ENCODE assay signal across 8 cellular contexts in the genomic region with DNA sequence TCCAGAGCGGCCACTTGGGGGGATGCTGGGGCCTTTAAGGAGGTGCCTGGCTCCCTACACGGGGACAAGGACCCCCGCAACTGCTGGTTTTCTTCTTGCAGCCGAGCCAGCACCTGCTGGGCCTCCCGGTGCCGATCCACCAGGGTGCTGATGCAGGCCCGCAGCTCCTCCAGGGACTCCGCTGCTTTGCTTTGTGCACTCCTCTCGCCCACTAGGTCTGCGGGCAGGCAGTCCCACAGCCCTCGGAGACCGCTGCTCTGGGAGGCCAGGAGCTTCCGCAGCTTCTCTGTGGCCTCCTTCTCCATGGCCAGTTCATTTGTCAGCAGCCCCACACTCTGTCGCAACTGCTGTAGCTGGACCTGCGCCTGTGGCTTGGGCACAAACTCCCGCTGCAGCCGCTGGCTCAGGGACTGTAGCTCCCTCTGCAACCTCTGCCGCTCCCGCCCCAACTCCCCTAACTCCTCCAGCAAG. TPM values are rescaled to one million over a fixed set of nuclear protein-coding genes. Genes with fewer than 3 reads are reported as not detected.
DNase-seq lines count a peak whose midpoint lies in the region; ATAC-seq, FAIRE-seq and TF ChIP-seq lines count a peak whose summit lies in the region.

No MANE protein-coding gene starts in this region.

- WGBS in GM12878 (ENCODE audit: insufficient coverage, insufficient replicate concordance, low lambda C conversion rate, missing lambda C conversion rate): 67% methylated on average over 19 of the region's 19 CpGs

- 0 out of 2 replicates have a peak, but pooled peaks cover 3% of the 10 kb centered on the region for H3K4me1 ChIP-seq in GM12878 (ENCODE audit: control insufficient read depth, insufficient read depth, low read length)
- 0 out of 2 replicates have a peak, but pooled peaks cover 1% of the 10 kb centered on the region for H3K4me1 ChIP-seq in PC-3 (ENCODE audit: insufficient read depth, low read length)

- no peak for FAIRE-seq in GM12878 (lab: Jason Lieb, UNC)
- no peak for FAIRE-seq in GM12891 (lab: Jason Lieb, UNC)

- POLR2A ChIA-PET in GM12878 (lab: Charles Lee): interaction anchor here (0.9 to 1.2 kb wide), 3 partner anchors 8 to 92 kb away, joined by 3 read pairs; partner anchors contain the start of genes ANKRD34A and POLR3GL
- POLR2A ChIA-PET in PC-3 (lab: Charles Lee; ENCODE audit: unreplicated experiment): no interaction called here

- H3K79me2 ChIP-seq in GM12878 (ENCODE audit: control insufficient read depth, insufficient read depth, low read length) (no peaks in the 10 kb centered on the region), PC-3 (ENCODE audit: low read length) (no peaks in the 10 kb centered on the region)

- H3K9me3 ChIP-seq in GM12878 (replicated peaks; ENCODE audit: control insufficient read depth, insufficient read depth, low read length) (no peaks in the 10 kb centered on the region), PC-3 (ENCODE audit: low read length) (no peaks in the 10 kb centered on the region)

- no TSS peak for BruUV-seq in GM12878 (replicated peaks; lab: Mats Ljungman, UMichigan)
- no TSS peak for BruUV-seq in PC-3 (replicated peaks; lab: Mats Ljungman, UMichigan)

- TF ChIP-seq RAD21 in GM12878 (IDR thresholded peaks at IDR 0.05; ENCODE audit: insufficient read depth, low read depth, low read length): no peak

- intact Hi-C loops in GM12878 (cut with micrococcal nuclease; ENCODE audit: unreplicated experiment) (no loop called here), PC-3 (cut with micrococcal nuclease) (no loop called here)

- CTCF ChIA-PET in GM12878 (lab: Yijun Ruan, JAX) (interaction anchor here (0.6 to 1.5 kb wide), 4 partner anchors 11 to 27 kb away, joined by 3 to 6 read pairs (median 4); partner anchors contain the start of genes NUDT17 and PIAS3), PC-3 (lab: Charles Lee) (no interaction called here)

- H3K27ac ChIP-seq in HL-60 (replicated peaks) (peak overlapping the region; percentile 56), GM12878 (ENCODE audit: control insufficient read depth, insufficient read depth) (no peak overlapping the region), skin epidermis (peak overlapping the region in 19 of 21 experiments; percentile 15 to 82 (median 72)), PC-3 (ENCODE audit: low read length) (no peak overlapping the region)

- H3K4me2 ChIP-seq in GM12878 (ENCODE audit: control insufficient read depth, insufficient read depth): peak overlapping the region; percentile 52; the same call in 1 of the 2 replicates
- no peak overlapping the region for H3K4me2 ChIP-seq in PC-3 (ENCODE audit: low read length)

- peak overlapping the region in 4 of 6 donors; percentile 31 to 85 (median 54) for H3K27ac Mint-ChIP-seq in immature natural killer cell

- peak overlapping the region; percentile 70 to 83 (median 78) for H3K4me3 Mint-ChIP-seq in immature natural killer cell

- H3K4me1 Mint-ChIP-seq in immature natural killer cell: peaks cover 17 to 22% of the 10 kb centered on the region in 2 donors

- peak overlapping the region; percentile 8; the same call in 1 of the 2 replicates for H2AFZ ChIP-seq in GM12878 (ENCODE audit: control insufficient read depth, low read depth, low read length)
- no peak overlapping the region for H2AFZ ChIP-seq in PC-3 (ENCODE audit: low read length)

- H3K9me3 Mint-ChIP-seq in immature natural killer cell: peaks cover 0 to 2% (median 0%) of the 10 kb centered on the region in 6 donors

- no peaks in the 10 kb centered on the region for H3K36me3 ChIP-seq in GM12878 (ENCODE audit: control insufficient read depth in 2 of 2, insufficient read depth in 2 of 2, low read length in 1 of 2)
- H3K36me3 ChIP-seq in PC-3 (ENCODE audit: low read depth, low read length): no peaks in the 10 kb centered on the region

- SMC1A ChIA-PET in GM12878 (lab: Charles Lee; ENCODE audit: uncharacterized antibody, unreplicated experiment): interaction anchor here (1.0 to 1.3 kb wide), 2 partner anchors 13 to 14 kb away, joined by 3 to 6 read pairs; partner anchors contain the start of genes ANKRD35 and PIAS3

- no peaks in the 10 kb centered on the region for H3K36me3 Mint-ChIP-seq in immature natural killer cell

- no peak overlapping the region for H3K9ac ChIP-seq in GM12878 (ENCODE audit: control insufficient read depth, insufficient read depth, low read length)
- no peak overlapping the region for H3K9ac ChIP-seq in PC-3 (ENCODE audit: low read length)

- no peak for TF ChIP-seq EP300 in GM12878 (IDR thresholded peaks at IDR 0.05; ENCODE audit: borderline replicate concordance in 1 of 2, control insufficient read depth in 1 of 2, low read depth in 2 of 2, low read length in 2 of 2)

- TF ChIP-seq CTCF in HL-60 (IDR thresholded peaks at IDR 0.05; ENCODE audit: insufficient read depth, low read length): no peak
- TF ChIP-seq CTCF in GM12878 (IDR thresholded peaks at IDR 0.05 in 2 of 3, conservative IDR thresholded peaks at IDR 0.05 in 1 of 3; ENCODE audit: control insufficient read depth in 2 of 3, extremely low read depth in 1 of 3, insufficient read depth in 1 of 3, low read depth in 3 of 3, low read length in 3 of 3): no peak
- no peak for TF ChIP-seq CTCF in PC-3 (conservative IDR thresholded peaks at IDR 0.05; ENCODE audit: low read depth, low read length)

- ATAC-seq in GM12878 (no peak; the same call in 2 of the 3 replicates), HG03432 (IDR thresholded peaks at IDR 0.05; ENCODE audit: unreplicated experiment) (no peak), PC-3 (no peak; the same call in 1 of the 2 replicates), HG02759 (IDR thresholded peaks at IDR 0.05; ENCODE audit: unreplicated experiment) (no peak)

- RAD21 ChIA-PET in GM12878 (lab: Charles Lee; ENCODE audit: unreplicated experiment): no interaction called here

- peaks cover 5 to 10% (median 8%) of the 10 kb centered on the region in 3 donors for H3K27me3 Mint-ChIP-seq in immature natural killer cell (ENCODE audit: low read depth in 3 of 3)

- TF ChIP-seq POLR2A in GM12878 (IDR thresholded peaks at IDR 0.05; ENCODE audit: low read depth, low read length): no peak
- TF ChIP-seq POLR2A in GM12891 (IDR thresholded peaks at IDR 0.05; ENCODE audit: low read depth, low read length): no peak

- H3K4me3 ChIP-seq in HL-60 (replicated peaks; ENCODE audit: insufficient read depth, low read length) (peak overlapping the region; percentile 29), GM12878 (no peak overlapping the region; the same call in 1 of the 2 replicates), skin epidermis (peak overlapping the region; percentile 28 to 36 (median 33)), PC-3 (ENCODE audit: low read length) (no peak overlapping the region)

- H3K27me3 ChIP-seq in HL-60 (ENCODE audit: insufficient read depth, poor library complexity, severe bottlenecking) (no peaks in the 10 kb centered on the region), GM12878 (replicated peaks in 1 of 2; ENCODE audit: control insufficient read depth in 2 of 2, insufficient read depth in 2 of 2, low read length in 1 of 2) (peaks cover 0 to 5% of the 10 kb centered on the region in 2 experiments), PC-3 (ENCODE audit: low read length) (no peaks in the 10 kb centered on the region)

- in situ Hi-C loops in GM12878 (cut with MboI): no loop called here

- DNase-seq in HL-60 (ENCODE audit: low read depth in 1 of 2, low spot score in 1 of 2): peak; percentile 54 to 70
- DNase-seq in GM12878 (ENCODE audit: low read depth, low spot score): no peak
- no peak for DNase-seq in immature natural killer cell
- no peak for DNase-seq in PC-3
- DNase-seq in GM12891 (ENCODE audit: insufficient read length, low spot score): no peak

- H4K20me1 ChIP-seq in GM12878 (ENCODE audit: control insufficient read depth, insufficient read depth) (no peaks in the 10 kb centered on the region), PC-3 (ENCODE audit: low read length) (no peaks in the 10 kb centered on the region)

- no peaks in the 10 kb centered on the region for H3K9me2 ChIP-seq in PC-3 (replicated peaks; ENCODE audit: low read length)

- H3F3A ChIP-seq in PC-3 (ENCODE audit: low read length, unreplicated experiment): no peaks in the 10 kb centered on the region

RNA-seq across cellular contexts. Expression of gene ANKRD35, which starts 13.2 kb away (rescaled TPM):
- total RNA-seq in GM12878 (2013; cell fraction: nucleolus; rRNA removed): not detected in 2 replicates
- total RNA-seq in GM12878 (2014; rRNA removed) (not detected in 2 replicates), GM12878 (2014; rRNA removed; fragmentation: Illumina TruSeq; extraction: Trizol) (not detected in 2 replicates), GM12878 (2021) (0.08 TPM in 1 of 2 replicates, not detected in the other), PC-3 (2014; rRNA removed) (0.07 and 0.40 TPM in 2 replicates)
- polyA plus RNA-seq in GM12878 (2011; ENCODE audit: low read depth): not detected
- polyA plus RNA-seq in GM12878 (2011; rRNA removed) (0.01 TPM in 1 of 2 replicates, not detected in the other), GM12878 (2014; fragmentation: Illumina TruSeq; extraction: Trizol) (not detected in 2 replicates), GM12878 (2014; fragmentation: Nextera tagmentation; extraction: Ambion mirVana) (not detected), GM12878 (2014; rRNA removed) (not detected in 2 replicates), GM12878 (2016; fragmentation: Nextera tagmentation; extraction: Ambion mirVana) (not detected), immature natural killer cell (under 1 TPM; 0.40 to 0.93 (median 0.86) TPM)
- not detected in 2 replicates for polyA plus RNA-seq in GM12878 (2011; cell fraction: cytosol; rRNA removed)
- polyA plus RNA-seq in GM12878 (2011; cell fraction: nucleus; rRNA removed): 0.04 TPM in 1 of 2 replicates, not detected in the other
- not detected in 2 replicates for polyA plus RNA-seq in GM12878 (2012)
- 0.10 TPM in 1 of 2 replicates, not detected in the other for polyA minus RNA-seq in GM12878 (2011; rRNA and poly(A)+ RNA removed)
- not detected in 2 replicates for polyA minus RNA-seq in GM12878 (2011; cell fraction: cytosol; rRNA and poly(A)+ RNA removed)
- polyA minus RNA-seq in GM12878 (2011; cell fraction: nucleus; rRNA and poly(A)+ RNA removed): not detected in 2 replicates
- polyA plus RNA-seq in GM12891 (2012; ENCODE audit: low read depth, missing spikeins): not detected

RNA-seq across cellular contexts. Expression of gene PIAS3, which starts 13.6 kb away (rescaled TPM):
- 22.8 and 27.5 TPM in 2 replicates for total RNA-seq in GM12878 (2013; cell fraction: nucleolus; rRNA removed)
- 8.1 and 8.4 TPM in 2 replicates for total RNA-seq in GM12878 (2014; rRNA removed)
- total RNA-seq in GM12878 (2014; rRNA removed; fragmentation: Illumina TruSeq; extraction: Trizol): 4.5 and 5.3 TPM in 2 replicates
- 9.7 and 10.1 TPM in 2 replicates for total RNA-seq in GM12878 (2021)
- polyA plus RNA-seq in GM12878 (2011; ENCODE audit: low read depth): 11.7 TPM
- 7.0 and 11.1 TPM in 2 replicates for polyA plus RNA-seq in GM12878 (2011; rRNA removed)
- polyA plus RNA-seq in GM12878 (2011; cell fraction: cytosol; rRNA removed): 14.7 and 19.6 TPM in 2 replicates
- 43.0 and 45.5 TPM in 2 replicates for polyA plus RNA-seq in GM12878 (2011; cell fraction: nucleus; rRNA removed)
- 14.7 and 15.2 TPM in 2 replicates for polyA plus RNA-seq in GM12878 (2012)
- 11.8 and 14.9 TPM in 2 replicates for polyA plus RNA-seq in GM12878 (2014; fragmentation: Illumina TruSeq; extraction: Trizol)
- polyA plus RNA-seq in GM12878 (2014; fragmentation: Nextera tagmentation; extraction: Ambion mirVana): 1 to 10 TPM in 1 of 2 experiments, under 1 TPM in 1; 0.85 to 1.6 TPM
- polyA plus RNA-seq in GM12878 (2014; rRNA removed): 11.5 and 12.1 TPM in 2 replicates
- 10 to 100 TPM; 11.4 to 13.4 TPM for polyA plus RNA-seq in GM12878 (2016; fragmentation: Nextera tagmentation; extraction: Ambion mirVana)
- polyA minus RNA-seq in GM12878 (2011; rRNA and poly(A)+ RNA removed): 7.8 and 11.5 TPM in 2 replicates
- 5.3 and 6.1 TPM in 2 replicates for polyA minus RNA-seq in GM12878 (2011; cell fraction: cytosol; rRNA and poly(A)+ RNA removed)
- 9.1 and 15.8 TPM in 2 replicates for polyA minus RNA-seq in GM12878 (2011; cell fraction: nucleus; rRNA and poly(A)+ RNA removed)
- polyA plus RNA-seq in immature natural killer cell: 10 to 100 TPM in 2 of 3 donors, 1 to 10 TPM in 1; 9.3 to 27.1 (median 10.5) TPM
- total RNA-seq in PC-3 (2014; rRNA removed): 25.2 and 27.2 TPM in 2 replicates
- polyA plus RNA-seq in GM12891 (2012; ENCODE audit: low read depth, missing spikeins): 10.4 TPM

RNA-seq across cellular contexts. Expression of gene NUDT17, which starts 27.0 kb away (rescaled TPM):
- total RNA-seq in GM12878 (2013; cell fraction: nucleolus; rRNA removed): 2.3 and 2.5 TPM in 2 replicates
- total RNA-seq in GM12878 (2014; rRNA removed) (3.8 and 5.1 TPM in 2 replicates), GM12878 (2014; rRNA removed; fragmentation: Illumina TruSeq; extraction: Trizol) (2.8 and 2.9 TPM in 2 replicates), GM12878 (2021) (3.1 and 4.3 TPM in 2 replicates), PC-3 (2014; rRNA removed) (2.4 and 3.0 TPM in 2 replicates)
- polyA plus RNA-seq in GM12878 (2011; ENCODE audit: low read depth): 1.6 TPM
- polyA plus RNA-seq in GM12878 (2011; rRNA removed) (3.0 and 4.4 TPM in 2 replicates), GM12878 (2014; fragmentation: Illumina TruSeq; extraction: Trizol) (3.3 and 4.4 TPM in 2 replicates), GM12878 (2014; fragmentation: Nextera tagmentation; extraction: Ambion mirVana) (1 to 10 TPM; 1.2 to 2.6 TPM), GM12878 (2014; rRNA removed) (4.7 and 6.3 TPM in 2 replicates), GM12878 (2016; fragmentation: Nextera tagmentation; extraction: Ambion mirVana) (1 to 10 TPM; 3.2 to 4.1 TPM), immature natural killer cell (1 to 10 TPM in 2 of 3 donors, not detected in 1; 3.8 to 4.1 TPM)
- 4.0 and 4.6 TPM in 2 replicates for polyA plus RNA-seq in GM12878 (2011; cell fraction: cytosol; rRNA removed)
- polyA plus RNA-seq in GM12878 (2011; cell fraction: nucleus; rRNA removed): 14.7 and 17.2 TPM in 2 replicates
- polyA plus RNA-seq in GM12878 (2012): 3.1 and 3.5 TPM in 2 replicates
- 0.88 and 2.1 TPM in 2 replicates for polyA minus RNA-seq in GM12878 (2011; rRNA and poly(A)+ RNA removed)
- polyA minus RNA-seq in GM12878 (2011; cell fraction: cytosol; rRNA and poly(A)+ RNA removed): 1.1 TPM in 1 of 2 replicates, not detected in the other
- 1.1 and 3.0 TPM in 2 replicates for polyA minus RNA-seq in GM12878 (2011; cell fraction: nucleus; rRNA and poly(A)+ RNA removed)
- 4.1 TPM for polyA plus RNA-seq in GM12891 (2012; ENCODE audit: low read depth, missing spikeins)

RNA-seq across cellular contexts. Expression of gene ITGA10, which starts 37.4 kb away (rescaled TPM):
- total RNA-seq in GM12878 (2013; cell fraction: nucleolus; rRNA removed): 1.1 and 1.5 TPM in 2 replicates
- total RNA-seq in GM12878 (2014; rRNA removed) (0.22 and 0.51 TPM in 2 replicates), GM12878 (2014; rRNA removed; fragmentation: Illumina TruSeq; extraction: Trizol) (0.18 and 0.28 TPM in 2 replicates), GM12878 (2021) (0.49 and 0.53 TPM in 2 replicates), PC-3 (2014; rRNA removed) (0.81 and 1.9 TPM in 2 replicates)
- polyA plus RNA-seq in GM12878 (2011; ENCODE audit: low read depth): 0.13 TPM
- polyA plus RNA-seq in GM12878 (2011; rRNA removed) (0.30 and 0.46 TPM in 2 replicates), GM12878 (2014; fragmentation: Illumina TruSeq; extraction: Trizol) (0.16 and 0.43 TPM in 2 replicates), GM12878 (2014; fragmentation: Nextera tagmentation; extraction: Ambion mirVana) (under 1 TPM; 0.02 to 0.16 TPM), GM12878 (2014; rRNA removed) (0.46 and 0.78 TPM in 2 replicates), GM12878 (2016; fragmentation: Nextera tagmentation; extraction: Ambion mirVana) (under 1 TPM; 0.36 to 0.39 TPM), immature natural killer cell (not detected)
- polyA plus RNA-seq in GM12878 (2011; cell fraction: cytosol; rRNA removed): 0.28 and 0.43 TPM in 2 replicates
- 3.1 and 4.3 TPM in 2 replicates for polyA plus RNA-seq in GM12878 (2011; cell fraction: nucleus; rRNA removed)
- polyA plus RNA-seq in GM12878 (2012): 0.25 and 0.51 TPM in 2 replicates
- 0.26 and 0.37 TPM in 2 replicates for polyA minus RNA-seq in GM12878 (2011; rRNA and poly(A)+ RNA removed)
- not detected in 2 replicates for polyA minus RNA-seq in GM12878 (2011; cell fraction: cytosol; rRNA and poly(A)+ RNA removed)
- polyA minus RNA-seq in GM12878 (2011; cell fraction: nucleus; rRNA and poly(A)+ RNA removed): 0.48 and 0.77 TPM in 2 replicates
- 0.42 TPM for polyA plus RNA-seq in GM12891 (2012; ENCODE audit: low read depth, missing spikeins)

RNA-seq across cellular contexts. Expression of gene PEX11B, which starts 46.1 kb away (rescaled TPM):
- total RNA-seq in GM12878 (2013; cell fraction: nucleolus; rRNA removed): 15.8 and 16.2 TPM in 2 replicates
- total RNA-seq in GM12878 (2014; rRNA removed) (26.7 and 30.9 TPM in 2 replicates), GM12878 (2014; rRNA removed; fragmentation: Illumina TruSeq; extraction: Trizol) (24.9 TPM in 2 replicates), GM12878 (2021) (31.1 and 33.2 TPM in 2 replicates), PC-3 (2014; rRNA removed) (27.4 and 31.3 TPM in 2 replicates)
- 14.2 TPM for polyA plus RNA-seq in GM12878 (2011; ENCODE audit: low read depth)
- polyA plus RNA-seq in GM12878 (2011; rRNA removed) (129 and 132 TPM in 2 replicates), GM12878 (2014; fragmentation: Illumina TruSeq; extraction: Trizol) (36.6 and 42.2 TPM in 2 replicates), GM12878 (2014; fragmentation: Nextera tagmentation; extraction: Ambion mirVana) (10 to 100 TPM; 44.8 to 69.4 TPM), GM12878 (2014; rRNA removed) (27.6 and 30.9 TPM in 2 replicates), GM12878 (2016; fragmentation: Nextera tagmentation; extraction: Ambion mirVana) (10 to 100 TPM; 48.0 to 52.9 TPM), immature natural killer cell (10 to 100 TPM; 40.2 to 73.0 (median 56.9) TPM)
- 47.9 and 48.2 TPM in 2 replicates for polyA plus RNA-seq in GM12878 (2011; cell fraction: cytosol; rRNA removed)
- polyA plus RNA-seq in GM12878 (2011; cell fraction: nucleus; rRNA removed): 30.1 TPM in 2 replicates
- 26.7 and 31.4 TPM in 2 replicates for polyA plus RNA-seq in GM12878 (2012)
- 33.9 and 34.6 TPM in 2 replicates for polyA minus RNA-seq in GM12878 (2011; rRNA and poly(A)+ RNA removed)
- polyA minus RNA-seq in GM12878 (2011; cell fraction: cytosol; rRNA and poly(A)+ RNA removed): 16.7 and 27.6 TPM in 2 replicates
- 6.8 and 10.9 TPM in 2 replicates for polyA minus RNA-seq in GM12878 (2011; cell fraction: nucleus; rRNA and poly(A)+ RNA removed)
- 33.9 TPM for polyA plus RNA-seq in GM12891 (2012; ENCODE audit: low read depth, missing spikeins)

Comparison
In these comparisons a context has a peak if more than half of its experiments do, and no peak if none do; other contexts are left out.
1. DNase-seq: peak in HL-60 (2 of 2); none in GM12878 (single experiment), immature natural killer cell (0 of 3), PC-3 (single experiment) and GM12891 (single experiment).
2. H3K27ac ChIP-seq: peak in HL-60 (single experiment) and skin epidermis (19 of 21); none in GM12878 (single experiment) and PC-3 (single experiment).
3. H3K4me3 ChIP-seq: peak in HL-60 (single experiment) and skin epidermis (7 of 7); none in GM12878 (single experiment) and PC-3 (single experiment).